8 cellular contexts compared by ENCODE assay signal in genomic region chr16:24838554-24839266, GRCh38. TPM values are rescaled to one million over a fixed set of nuclear protein-coding genes. Genes with fewer than 3 reads are reported as not detected.
A peak's percentile ranks its signal among the peaks of the same experiment; 100 is the strongest.
DNase-seq lines count a peak whose midpoint lies in the region; ATAC-seq and TF ChIP-seq lines count a peak whose summit lies in the region.

No MANE protein-coding gene starts in this region.

- H3K4me1 Mint-ChIP-seq in CD14-positive monocyte (peaks cover 13% of the 10 kb centered on the region), nephron progenitor cell (no peaks in the 10 kb centered on the region)
- H3K4me1 Mint-ChIP-seq in natural killer cell treated with Interleukin-12 subunit alpha and Interleukin-12 subunit beta and Interleukin-15 and Interleukin-18, amount 100 ng/mL, for 72 hours (ENCODE audit: low read depth in 2 of 2) = no peaks in the 10 kb centered on the region
- no peaks in the 10 kb centered on the region for H3K4me1 Mint-ChIP-seq in activated T-helper 17 cell treated with anti-CD3 and anti-CD28 coated beads, Interleukin-2, amount 50 U/mL, for 72 hours
- no peaks in the 10 kb centered on the region for H3K4me1 Mint-ChIP-seq in activated T-cell treated with anti-CD3 and anti-CD28 coated beads, Interleukin-2, amount 50 U/mL, for 4 hours (ENCODE audit: low read depth)

- intact Hi-C loops in CD14-positive monocyte (cut with micrococcal nuclease) = no loop called here

- H3K27ac Mint-ChIP-seq in CD14-positive monocyte (peak overlapping the region in 1 of 7 donors; percentile 46), nephron progenitor cell (peak overlapping the region; percentile 21)
- H3K27ac Mint-ChIP-seq in natural killer cell treated with Interleukin-12 subunit alpha and Interleukin-12 subunit beta and Interleukin-15 and Interleukin-18, amount 100 ng/mL, for 72 hours = no peak overlapping the region
- no peak overlapping the region for H3K27ac Mint-ChIP-seq in activated T-helper 17 cell treated with anti-CD3 and anti-CD28 coated beads, Interleukin-2, amount 50 U/mL, for 72 hours

- TF ChIP-seq CTCF in CD14-positive monocyte (IDR thresholded peaks at IDR 0.05) = no peak
- no peak for TF ChIP-seq CTCF in nephron progenitor cell (IDR thresholded peaks at IDR 0.05)

- H3K27me3 Mint-ChIP-seq in CD14-positive monocyte (ENCODE audit: low read depth in 3 of 3) (peaks cover 0 to 3% (median 1%) of the 10 kb centered on the region in 3 donors), nephron progenitor cell (ENCODE audit: low read depth, poor library complexity) (peaks cover 4% of the 10 kb centered on the region)
- H3K27me3 Mint-ChIP-seq in natural killer cell treated with Interleukin-12 subunit alpha and Interleukin-12 subunit beta and Interleukin-15 and Interleukin-18, amount 100 ng/mL, for 72 hours = no peaks in the 10 kb centered on the region
- H3K27me3 Mint-ChIP-seq in activated T-helper 17 cell treated with anti-CD3 and anti-CD28 coated beads, Interleukin-2, amount 50 U/mL, for 72 hours = no peaks in the 10 kb centered on the region
- H3K27me3 Mint-ChIP-seq in activated T-cell treated with anti-CD3 and anti-CD28 coated beads, Interleukin-2, amount 50 U/mL, for 4 hours (ENCODE audit: low read depth) = no peaks in the 10 kb centered on the region

- ATAC-seq in GM21717 (IDR thresholded peaks at IDR 0.05; ENCODE audit: unreplicated experiment) = no peak
- ATAC-seq in natural killer cell treated with Interleukin-12 subunit alpha and Interleukin-12 subunit beta and Interleukin-15 and Interleukin-18, amount 100 ng/mL, for 72 hours = no peak
- no peak for ATAC-seq in activated T-helper 17 cell treated with anti-CD3 and anti-CD28 coated beads, Interleukin-2, amount 50 U/mL, for 72 hours (replicated peaks)
- ATAC-seq in activated T-cell treated with anti-CD3 and anti-CD28 coated beads, Interleukin-2, amount 50 U/mL, for 4 hours = no peak

- DNase-seq in CD14-positive monocyte (ENCODE audit: low spot score) (no peak), RKO (ENCODE audit: low spot score) (peak; percentile 31), fibroblast of gingiva (ENCODE audit: low read depth) (peak; percentile 69), nephron progenitor cell (no peak)
- DNase-seq in natural killer cell treated with Interleukin-12 subunit alpha and Interleukin-12 subunit beta and Interleukin-15 and Interleukin-18, amount 100 ng/mL, for 72 hours (ENCODE audit: low spot score) = no peak
- DNase-seq in activated T-cell treated with anti-CD3 and anti-CD28 coated beads, Interleukin-2, amount 50 U/mL, for 4 hours = no peak

- H3K36me3 Mint-ChIP-seq in CD14-positive monocyte (peaks cover 0 to 3% of the 10 kb centered on the region in 2 donors), nephron progenitor cell (ENCODE audit: low read depth) (no peaks in the 10 kb centered on the region)
- H3K36me3 Mint-ChIP-seq in natural killer cell treated with Interleukin-12 subunit alpha and Interleukin-12 subunit beta and Interleukin-15 and Interleukin-18, amount 100 ng/mL, for 72 hours = no peaks in the 10 kb centered on the region
- no peaks in the 10 kb centered on the region for H3K36me3 Mint-ChIP-seq in activated T-helper 17 cell treated with anti-CD3 and anti-CD28 coated beads, Interleukin-2, amount 50 U/mL, for 72 hours (ENCODE audit: low read depth)
- H3K36me3 Mint-ChIP-seq in activated T-cell treated with anti-CD3 and anti-CD28 coated beads, Interleukin-2, amount 50 U/mL, for 4 hours (ENCODE audit: insufficient read depth) = peaks cover 6% of the 10 kb centered on the region

- H3K9me3 Mint-ChIP-seq in CD14-positive monocyte = no peaks in the 10 kb centered on the region
- H3K9me3 Mint-ChIP-seq in nephron progenitor cell = no peaks in the 10 kb centered on the region
- no peaks in the 10 kb centered on the region for H3K9me3 Mint-ChIP-seq in natural killer cell treated with Interleukin-12 subunit alpha and Interleukin-12 subunit beta and Interleukin-15 and Interleukin-18, amount 100 ng/mL, for 72 hours
- no peaks in the 10 kb centered on the region for H3K9me3 Mint-ChIP-seq in activated T-helper 17 cell treated with anti-CD3 and anti-CD28 coated beads, Interleukin-2, amount 50 U/mL, for 72 hours
- no peaks in the 10 kb centered on the region for H3K9me3 Mint-ChIP-seq in activated T-cell treated with anti-CD3 and anti-CD28 coated beads, Interleukin-2, amount 50 U/mL, for 4 hours

- H3K4me3 Mint-ChIP-seq in CD14-positive monocyte (peak overlapping the region; percentile 60 to 85), nephron progenitor cell (no peak overlapping the region)
- H3K4me3 Mint-ChIP-seq in natural killer cell treated with Interleukin-12 subunit alpha and Interleukin-12 subunit beta and Interleukin-15 and Interleukin-18, amount 100 ng/mL, for 72 hours = no peak overlapping the region
- no peak overlapping the region for H3K4me3 Mint-ChIP-seq in activated T-helper 17 cell treated with anti-CD3 and anti-CD28 coated beads, Interleukin-2, amount 50 U/mL, for 72 hours
- H3K4me3 Mint-ChIP-seq in activated T-cell treated with anti-CD3 and anti-CD28 coated beads, Interleukin-2, amount 50 U/mL, for 4 hours = no peak overlapping the region

RNA-seq across cellular contexts. Expression of gene SLC5A11, which starts 7.1 kb away (rescaled TPM):
- not detected for polyA plus RNA-seq in CD14-positive monocyte
- total RNA-seq in natural killer cell treated with Interleukin-12 subunit alpha and Interleukin-12 subunit beta and Interleukin-15 and Interleukin-18, amount 100 ng/mL, for 72 hours = 1 to 10 TPM in 1 of 2 donors, under 1 TPM in 1; 0.81 to 2.4 TPM
- total RNA-seq in activated T-helper 17 cell treated with anti-CD3 and anti-CD28 coated beads, Interleukin-2, amount 50 U/mL, for 72 hours = not detected
- 1 to 10 TPM in 1 of 3 donors, under 1 TPM in 2; 0.11 to 1.7 (median 0.40) TPM for total RNA-seq in activated T-cell treated with anti-CD3 and anti-CD28 coated beads, Interleukin-2, amount 50 U/mL, for 4 hours

Comparison
In these comparisons a context has a peak if more than half of its experiments do, and no peak if none do; other contexts are left out.
1. DNase-seq: peak in RKO (single experiment) and fibroblast of gingiva (single experiment); none in CD14-positive monocyte (single experiment), nephron progenitor cell (single experiment), natural killer cell treated with Interleukin-12 subunit alpha and Interleukin-12 subunit beta and Interleukin-15 and Interleukin-18, amount 100 ng/mL, for 72 hours (single experiment) and activated T-cell treated with anti-CD3 and anti-CD28 coated beads, Interleukin-2, amount 50 U/mL, for 4 hours (single experiment).
2. H3K4me3 Mint-ChIP-seq: peak in CD14-positive monocyte (2 of 2); none in nephron progenitor cell (single experiment), natural killer cell treated with Interleukin-12 subunit alpha and Interleukin-12 subunit beta and Interleukin-15 and Interleukin-18, amount 100 ng/mL, for 72 hours (single experiment), activated T-helper 17 cell treated with anti-CD3 and anti-CD28 coated beads, Interleukin-2, amount 50 U/mL, for 72 hours (single experiment) and activated T-cell treated with anti-CD3 and anti-CD28 coated beads, Interleukin-2, amount 50 U/mL, for 4 hours (single experiment).